Comparison of ENCODE assay signal across 1 cellular context in genomic region chr12:52149182-52149641, GRCh38.
TF ChIP-seq lines count a peak whose summit lies in the region.

No MANE protein-coding gene starts in this region.

TF ChIP-seq in HCT116, 20 proteins besides CTCF, POLR2A, EP300 and RAD21 (continued from another document):
- TF ChIP-seq ATF3 (IDR thresholded peaks at IDR 0.05) (no peak), CEBPB (IDR thresholded peaks at IDR 0.05; ENCODE audit: low read depth) (no peak), POLR2AphosphoS5 (IDR thresholded peaks at IDR 0.05; ENCODE audit: low read depth, low read length) (no peak), SP1 (IDR thresholded peaks at IDR 0.05; ENCODE audit: low read depth) (no peak), SRF (IDR thresholded peaks at IDR 0.05; ENCODE audit: low read depth) (no peak), FOSL1 (IDR thresholded peaks at IDR 0.05; ENCODE audit: low read depth) (no peak), ZBTB33 (IDR thresholded peaks at IDR 0.05; ENCODE audit: extremely low read depth, insufficient replicate concordance, low read length) (no peak), ZNF274 (IDR thresholded peaks at IDR 0.05; ENCODE audit: low read depth, low read length) (no peak), ZFX (IDR thresholded peaks at IDR 0.05) (no peak), TCF7L2 (IDR thresholded peaks at IDR 0.05; ENCODE audit: borderline replicate concordance, extremely low read depth, insufficient read depth, insufficient read length) (no peak), JUND (IDR thresholded peaks at IDR 0.05) (no peak)
- TF ChIP-seq, protein P1, sequence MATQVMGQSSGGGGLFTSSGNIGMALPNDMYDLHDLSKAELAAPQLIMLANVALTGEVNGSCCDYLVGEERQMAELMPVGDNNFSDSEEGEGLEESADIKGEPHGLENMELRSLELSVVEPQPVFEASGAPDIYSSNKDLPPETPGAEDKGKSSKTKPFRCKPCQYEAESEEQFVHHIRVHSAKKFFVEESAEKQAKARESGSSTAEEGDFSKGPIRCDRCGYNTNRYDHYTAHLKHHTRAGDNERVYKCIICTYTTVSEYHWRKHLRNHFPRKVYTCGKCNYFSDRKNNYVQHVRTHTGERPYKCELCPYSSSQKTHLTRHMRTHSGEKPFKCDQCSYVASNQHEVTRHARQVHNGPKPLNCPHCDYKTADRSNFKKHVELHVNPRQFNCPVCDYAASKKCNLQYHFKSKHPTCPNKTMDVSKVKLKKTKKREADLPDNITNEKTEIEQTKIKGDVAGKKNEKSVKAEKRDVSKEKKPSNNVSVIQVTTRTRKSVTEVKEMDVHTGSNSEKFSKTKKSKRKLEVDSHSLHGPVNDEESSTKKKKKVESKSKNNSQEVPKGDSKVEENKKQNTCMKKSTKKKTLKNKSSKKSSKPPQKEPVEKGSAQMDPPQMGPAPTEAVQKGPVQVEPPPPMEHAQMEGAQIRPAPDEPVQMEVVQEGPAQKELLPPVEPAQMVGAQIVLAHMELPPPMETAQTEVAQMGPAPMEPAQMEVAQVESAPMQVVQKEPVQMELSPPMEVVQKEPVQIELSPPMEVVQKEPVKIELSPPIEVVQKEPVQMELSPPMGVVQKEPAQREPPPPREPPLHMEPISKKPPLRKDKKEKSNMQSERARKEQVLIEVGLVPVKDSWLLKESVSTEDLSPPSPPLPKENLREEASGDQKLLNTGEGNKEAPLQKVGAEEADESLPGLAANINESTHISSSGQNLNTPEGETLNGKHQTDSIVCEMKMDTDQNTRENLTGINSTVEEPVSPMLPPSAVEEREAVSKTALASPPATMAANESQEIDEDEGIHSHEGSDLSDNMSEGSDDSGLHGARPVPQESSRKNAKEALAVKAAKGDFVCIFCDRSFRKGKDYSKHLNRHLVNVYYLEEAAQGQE (IDR thresholded peaks at IDR 0.05; ENCODE audit: low read depth): no peak
- TF ChIP-seq, protein P2, sequence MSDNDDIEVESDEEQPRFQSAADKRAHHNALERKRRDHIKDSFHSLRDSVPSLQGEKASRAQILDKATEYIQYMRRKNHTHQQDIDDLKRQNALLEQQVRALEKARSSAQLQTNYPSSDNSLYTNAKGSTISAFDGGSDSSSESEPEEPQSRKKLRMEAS (IDR thresholded peaks at IDR 0.05): no peak
TF ChIP-seq in HCT116: peak in this region for 0.
